10 cellular contexts compared by ENCODE assay signal in genomic region chr19:3516675-3517207, GRCh38. TPM values are rescaled to one million over a fixed set of nuclear protein-coding genes. Genes with fewer than 3 reads are reported as not detected.
DNase-seq lines count a peak whose midpoint lies in the region; ATAC-seq and TF ChIP-seq lines count a peak whose summit lies in the region.
"Had no signal": no experiment of that assay in that cellular context is flagged by ENCODE, and none has a peak within 500 bp of the region (broad histone marks: within the 10 kb centered on the region; RNA-seq: fewer than 3 reads in every experiment).

No MANE protein-coding gene starts in this region.

- no peaks in the 10 kb centered on the region for H3K36me3 Mint-ChIP-seq in activated CD8-positive, alpha-beta T cell treated with anti-CD3 and anti-CD28 coated beads for 36 hours (ENCODE audit: low read depth)

- ATAC-seq in activated CD8-positive, alpha-beta T cell treated with anti-CD3 and anti-CD28 coated beads for 36 hours, result peak; percentile 74
- ATAC-seq in HG03571 (IDR thresholded peaks at IDR 0.05; ENCODE audit: unreplicated experiment), result no peak
- ATAC-seq: A549 had no signal

- H3K4me1 ChIP-seq in prostate gland (replicated peaks), result peaks cover 5% of the 10 kb centered on the region
- H3K4me1 ChIP-seq in osteoblast (ENCODE audit: insufficient read depth, low read length), result peaks cover 16% of the 10 kb centered on the region

- no peak overlapping the region for H3K4me3 Mint-ChIP-seq in activated CD8-positive, alpha-beta T cell treated with anti-CD3 and anti-CD28 coated beads for 36 hours
- H3K4me3 Mint-ChIP-seq: T-helper 1 cell treated with Interleukin-12 subunit alpha and Interleukin-12 subunit beta and Interleukin-4 antibody, amounts not matched to agents 30 μg/mL and 1 μg/mL, for 36 hours had no signal

- WGBS in prostate gland, result 32% methylated on average over 15 of the region's 15 CpGs

- H3K9me3 ChIP-seq in prostate gland, result no peaks in the 10 kb centered on the region
- H3K9me3 ChIP-seq in osteoblast (ENCODE audit: low read depth, low read length), result no peaks in the 10 kb centered on the region
- H3K9me3 ChIP-seq: A549 had no signal

- no peak overlapping the region for H2AFZ ChIP-seq in osteoblast (ENCODE audit: low read length)

- H3K27ac Mint-ChIP-seq in activated CD8-positive, alpha-beta T cell treated with anti-CD3 and anti-CD28 coated beads for 36 hours, result peak overlapping the region; percentile 42
- H3K27ac Mint-ChIP-seq: T-helper 1 cell treated with Interleukin-12 subunit alpha and Interleukin-12 subunit beta and Interleukin-4 antibody, amounts not matched to agents 30 μg/mL and 1 μg/mL, for 36 hours had no signal

- H3K4me2 ChIP-seq in osteoblast (ENCODE audit: insufficient read depth, low read length), result no peak overlapping the region

- DNase-seq in NCI-H748 (lab: John Stamatoyannopoulos, UW; ENCODE audit: unreplicated experiment) (peak; percentile 62), NCI-H748 treated with DMSO at 0.1 percent for 48 hours (lab: John Stamatoyannopoulos, UW) (no peak), NCI-H1436 (lab: John Stamatoyannopoulos, UW) (peak; percentile 67), prostate gland (ENCODE audit: low spot score) (peak; percentile 29), osteoblast (ENCODE audit: insufficient read length, low spot score, missing footprints) (no peak)
- DNase-seq in activated CD8-positive, alpha-beta T cell treated with anti-CD3 and anti-CD28 coated beads for 36 hours, result peak; percentile 72
- DNase-seq in effector CD8-positive, alpha-beta T cell (lab: John Stamatoyannopoulos, UW), result no peak

- CTCF ChIA-PET in activated CD8-positive, alpha-beta T cell treated with anti-CD3 and anti-CD28 coated beads for 36 hours (lab: Charles Lee), result interaction anchor here (1.1 kb wide), 1 partner anchor 17 kb away, joined by 3 read pairs; no protein-coding TSS in a partner anchor

- peaks cover 82% of the 10 kb centered on the region for H4K20me1 ChIP-seq in osteoblast (ENCODE audit: insufficient read depth, low read length)

- no peak for TF ChIP-seq POLR2A in prostate gland (IDR thresholded peaks at IDR 0.05)

- peaks cover 39% of the 10 kb centered on the region for H3K4me1 Mint-ChIP-seq in activated CD8-positive, alpha-beta T cell treated with anti-CD3 and anti-CD28 coated beads for 36 hours (ENCODE audit: low read depth)

- H3K27me3 Mint-ChIP-seq in activated CD8-positive, alpha-beta T cell treated with anti-CD3 and anti-CD28 coated beads for 36 hours, result no peaks in the 10 kb centered on the region

- no peaks in the 10 kb centered on the region for H3K9me3 Mint-ChIP-seq in activated CD8-positive, alpha-beta T cell treated with anti-CD3 and anti-CD28 coated beads for 36 hours
- H3K9me3 Mint-ChIP-seq: T-helper 1 cell treated with Interleukin-12 subunit alpha and Interleukin-12 subunit beta and Interleukin-4 antibody, amounts not matched to agents 30 μg/mL and 1 μg/mL, for 36 hours had no signal

- no peaks in the 10 kb centered on the region for H3K36me3 ChIP-seq in prostate gland
- H3K36me3 ChIP-seq in osteoblast (ENCODE audit: insufficient read depth, low read length), result peaks cover 11% of the 10 kb centered on the region

- H3K79me2 ChIP-seq in osteoblast (ENCODE audit: insufficient read depth, low read length), result peaks cover 99% of the 10 kb centered on the region

- H3K27me3 ChIP-seq in prostate gland (replicated peaks; ENCODE audit: insufficient read depth) (no peaks in the 10 kb centered on the region), osteoblast (ENCODE audit: insufficient read depth, low read length) (no peaks in the 10 kb centered on the region)

- intact Hi-C loops in activated CD8-positive, alpha-beta T cell treated with anti-CD3 and anti-CD28 coated beads for 36 hours (cut with micrococcal nuclease), result no loop called here
- intact Hi-C loops in prostate gland (cut with DNase I), result no loop called here

- POLR2A ChIA-PET in activated CD8-positive, alpha-beta T cell treated with anti-CD3 and anti-CD28 coated beads for 36 hours (lab: Charles Lee), result no interaction called here

- no peak for TF ChIP-seq CTCF in activated CD8-positive, alpha-beta T cell treated with anti-CD3 and anti-CD28 coated beads for 36 hours (IDR thresholded peaks at IDR 0.05)
- no peak for TF ChIP-seq CTCF in prostate gland (IDR thresholded peaks at IDR 0.05)
- no peak for TF ChIP-seq CTCF in osteoblast (IDR thresholded peaks at IDR 0.05; ENCODE audit: extremely low read depth, low read depth, low read length)

- no peak overlapping the region for H3K4me3 ChIP-seq in prostate gland
- no peak overlapping the region for H3K4me3 ChIP-seq in osteoblast (ENCODE audit: insufficient read depth, low read length)
- H3K4me3 ChIP-seq: A549 had no signal

- no peak overlapping the region for H3K27ac ChIP-seq in prostate gland
- no peak overlapping the region for H3K27ac ChIP-seq in osteoblast (ENCODE audit: low read depth, low read length)
- H3K27ac ChIP-seq: A549 had no signal

RNA-seq across cellular contexts. Expression of gene FZR1, which starts 10.6 kb away (rescaled TPM):
- 10 to 100 TPM; 39.9 to 40.9 TPM for total RNA-seq in activated CD8-positive, alpha-beta T cell treated with anti-CD3 and anti-CD28 coated beads for 36 hours
- total RNA-seq in prostate gland (10 to 100 TPM; 32.2 to 64.9 TPM), osteoblast (36.6 and 39.5 TPM in 2 replicates)

RNA-seq across cellular contexts. Expression of gene DOHH, which starts 16.3 kb away (rescaled TPM):
- total RNA-seq in activated CD8-positive, alpha-beta T cell treated with anti-CD3 and anti-CD28 coated beads for 36 hours, result 10 to 100 TPM; 15.7 to 17.0 TPM
- 10 to 100 TPM; 26.1 to 26.9 TPM for total RNA-seq in prostate gland
- total RNA-seq in osteoblast, result 7.7 and 8.3 TPM in 2 replicates

RNA-seq across cellular contexts. Expression of gene TEKTIP1, which starts 22.2 kb away (rescaled TPM):
- total RNA-seq in activated CD8-positive, alpha-beta T cell treated with anti-CD3 and anti-CD28 coated beads for 36 hours, result 1 to 10 TPM; 1.6 to 2.4 TPM
- total RNA-seq in prostate gland (1 to 10 TPM in 1 of 2 donors, under 1 TPM in 1; 0.41 to 5.3 TPM), osteoblast (not detected in 2 replicates)

RNA-seq across cellular contexts. Expression of gene SMIM44, which starts 33.5 kb away (rescaled TPM):
- total RNA-seq in activated CD8-positive, alpha-beta T cell treated with anti-CD3 and anti-CD28 coated beads for 36 hours, result not detected
- total RNA-seq in prostate gland, result 1 to 10 TPM in 1 of 2 donors, not detected in 1; 1.7 TPM
- total RNA-seq in osteoblast, result not detected in 2 replicates

RNA-seq across cellular contexts. Expression of gene SMIM24, which starts 36.4 kb away (rescaled TPM):
- 1 to 10 TPM; 1.6 to 3.8 TPM for total RNA-seq in activated CD8-positive, alpha-beta T cell treated with anti-CD3 and anti-CD28 coated beads for 36 hours
- total RNA-seq in prostate gland, result 1 to 10 TPM in 1 of 2 donors, under 1 TPM in 1; 0.32 to 1.6 TPM
- not detected in 2 replicates for total RNA-seq in osteoblast

Comparison
In these comparisons a context has a peak if more than half of its experiments do, and no peak if none do; other contexts are left out.
1. DNase-seq: peak in NCI-H748 (single experiment), NCI-H1436 (single experiment), activated CD8-positive, alpha-beta T cell treated with anti-CD3 and anti-CD28 coated beads for 36 hours (single experiment) and prostate gland (single experiment); none in NCI-H748 treated with DMSO at 0.1 percent for 48 hours (single experiment), osteoblast (single experiment) and effector CD8-positive, alpha-beta T cell (single experiment).